In the genomic region with DNA sequence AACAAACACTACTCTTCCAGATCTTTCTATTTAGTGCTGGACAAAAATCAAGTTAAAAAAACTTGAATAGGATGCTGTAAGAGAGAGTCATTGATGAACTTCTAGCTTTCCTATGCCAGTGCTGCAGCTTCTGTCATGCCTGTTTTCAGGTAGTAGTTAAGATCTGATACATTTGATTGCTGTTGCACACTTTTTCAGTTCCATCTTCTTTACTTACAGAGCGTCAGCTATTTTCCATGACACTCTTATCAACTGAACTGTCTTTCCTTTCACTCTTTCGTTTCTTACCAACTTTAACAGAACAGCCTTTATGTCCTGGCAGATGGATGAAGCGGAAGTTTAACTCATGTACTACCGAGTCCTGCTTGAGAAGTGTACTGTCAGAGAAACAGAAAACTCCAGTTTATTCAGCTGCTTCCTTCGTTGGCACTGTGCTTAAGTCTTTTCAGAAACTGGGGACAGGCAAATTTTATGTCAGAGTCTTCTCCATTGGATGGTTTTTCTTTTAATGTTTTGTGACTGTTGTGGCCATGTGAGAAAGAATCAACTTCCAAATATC, we compare ENCODE assay signal across 1 cellular context.
TF ChIP-seq lines count a peak whose summit lies in the region.

No MANE protein-coding gene starts in this region.

TF ChIP-seq in GM23338, 12 proteins besides CTCF, POLR2A, EP300 and RAD21:
- TF ChIP-seq CREB1 (CRISPR knock-in tag; IDR thresholded peaks at IDR 0.05; ENCODE audit: low read depth), result no peak
- no peak for TF ChIP-seq NANOG (IDR thresholded peaks at IDR 0.05; ENCODE audit: borderline replicate concordance)
- TF ChIP-seq, protein P1, sequence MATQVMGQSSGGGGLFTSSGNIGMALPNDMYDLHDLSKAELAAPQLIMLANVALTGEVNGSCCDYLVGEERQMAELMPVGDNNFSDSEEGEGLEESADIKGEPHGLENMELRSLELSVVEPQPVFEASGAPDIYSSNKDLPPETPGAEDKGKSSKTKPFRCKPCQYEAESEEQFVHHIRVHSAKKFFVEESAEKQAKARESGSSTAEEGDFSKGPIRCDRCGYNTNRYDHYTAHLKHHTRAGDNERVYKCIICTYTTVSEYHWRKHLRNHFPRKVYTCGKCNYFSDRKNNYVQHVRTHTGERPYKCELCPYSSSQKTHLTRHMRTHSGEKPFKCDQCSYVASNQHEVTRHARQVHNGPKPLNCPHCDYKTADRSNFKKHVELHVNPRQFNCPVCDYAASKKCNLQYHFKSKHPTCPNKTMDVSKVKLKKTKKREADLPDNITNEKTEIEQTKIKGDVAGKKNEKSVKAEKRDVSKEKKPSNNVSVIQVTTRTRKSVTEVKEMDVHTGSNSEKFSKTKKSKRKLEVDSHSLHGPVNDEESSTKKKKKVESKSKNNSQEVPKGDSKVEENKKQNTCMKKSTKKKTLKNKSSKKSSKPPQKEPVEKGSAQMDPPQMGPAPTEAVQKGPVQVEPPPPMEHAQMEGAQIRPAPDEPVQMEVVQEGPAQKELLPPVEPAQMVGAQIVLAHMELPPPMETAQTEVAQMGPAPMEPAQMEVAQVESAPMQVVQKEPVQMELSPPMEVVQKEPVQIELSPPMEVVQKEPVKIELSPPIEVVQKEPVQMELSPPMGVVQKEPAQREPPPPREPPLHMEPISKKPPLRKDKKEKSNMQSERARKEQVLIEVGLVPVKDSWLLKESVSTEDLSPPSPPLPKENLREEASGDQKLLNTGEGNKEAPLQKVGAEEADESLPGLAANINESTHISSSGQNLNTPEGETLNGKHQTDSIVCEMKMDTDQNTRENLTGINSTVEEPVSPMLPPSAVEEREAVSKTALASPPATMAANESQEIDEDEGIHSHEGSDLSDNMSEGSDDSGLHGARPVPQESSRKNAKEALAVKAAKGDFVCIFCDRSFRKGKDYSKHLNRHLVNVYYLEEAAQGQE (IDR thresholded peaks at IDR 0.05; ENCODE audit: unreplicated experiment), result no peak
- TF ChIP-seq, protein P2, sequence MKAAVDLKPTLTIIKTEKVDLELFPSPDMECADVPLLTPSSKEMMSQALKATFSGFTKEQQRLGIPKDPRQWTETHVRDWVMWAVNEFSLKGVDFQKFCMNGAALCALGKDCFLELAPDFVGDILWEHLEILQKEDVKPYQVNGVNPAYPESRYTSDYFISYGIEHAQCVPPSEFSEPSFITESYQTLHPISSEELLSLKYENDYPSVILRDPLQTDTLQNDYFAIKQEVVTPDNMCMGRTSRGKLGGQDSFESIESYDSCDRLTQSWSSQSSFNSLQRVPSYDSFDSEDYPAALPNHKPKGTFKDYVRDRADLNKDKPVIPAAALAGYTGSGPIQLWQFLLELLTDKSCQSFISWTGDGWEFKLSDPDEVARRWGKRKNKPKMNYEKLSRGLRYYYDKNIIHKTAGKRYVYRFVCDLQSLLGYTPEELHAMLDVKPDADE (IDR thresholded peaks at IDR 0.05), result no peak
- TF ChIP-seq POLR2AphosphoS5 (IDR thresholded peaks at IDR 0.05; ENCODE audit: low read depth), result no peak
- TF ChIP-seq EZH2phosphoT487 (IDR thresholded peaks at IDR 0.05; ENCODE audit: unreplicated experiment), result no peak
- TF ChIP-seq ZNF331 (CRISPR knock-in tag; IDR thresholded peaks at IDR 0.05; ENCODE audit: low read depth), result no peak
